12 cellular contexts compared by ENCODE assay signal in the genomic region with DNA sequence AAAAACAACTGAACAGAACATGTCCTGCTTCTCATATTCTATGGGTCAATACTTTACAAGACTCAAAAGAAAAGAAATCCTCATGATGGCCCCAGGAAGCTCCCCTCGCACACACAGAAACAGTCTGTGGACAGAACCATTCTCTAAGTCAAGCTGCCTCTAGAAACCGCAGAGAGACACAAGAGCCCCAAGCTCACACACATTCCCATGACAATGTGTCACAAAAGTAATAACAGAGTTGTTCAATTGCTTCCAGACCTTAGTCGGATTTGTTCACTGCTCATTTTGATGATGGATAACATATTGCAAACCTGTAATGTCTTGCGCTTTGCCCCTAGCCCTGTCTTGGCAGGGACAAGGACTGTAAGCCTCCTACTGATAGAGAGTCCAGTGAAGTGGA.
DNase-seq lines count a peak whose midpoint lies in the region; ATAC-seq, FAIRE-seq and TF ChIP-seq lines count a peak whose summit lies in the region.
"Had no signal": no experiment of that assay in that cellular context is flagged by ENCODE, and none has a peak within 500 bp of the region (broad histone marks: within the 10 kb centered on the region; RNA-seq: fewer than 3 reads in every experiment).

No MANE protein-coding gene starts in this region.

- TF ChIP-seq CTCF in spleen (IDR thresholded peaks at IDR 0.05 in 8 of 11, conservative IDR thresholded peaks at IDR 0.05 in 3 of 11): no peak

- H3K4me3 ChIP-seq in adipocyte (ENCODE audit: low read length): peak overlapping the region; percentile 47
- no peak overlapping the region for H3K4me3 ChIP-seq in right cardiac atrium (ENCODE audit: low read length)
- no peak overlapping the region for H3K4me3 ChIP-seq in spleen

- H3K27me3 ChIP-seq in adipocyte (replicated peaks; ENCODE audit: control insufficient read depth, insufficient read depth, low read length) (no peaks in the 10 kb centered on the region), right cardiac atrium (ENCODE audit: control insufficient read depth, insufficient read depth) (no peaks in the 10 kb centered on the region), spleen (replicated peaks in 1 of 7) (no peaks in the 10 kb centered on the region)

- TF ChIP-seq POLR2A in spleen (IDR thresholded peaks at IDR 0.05): no peak

- intact Hi-C loops in right cardiac atrium (cut with DNase I): no loop called here
- intact Hi-C loops in spleen (cut with DNase I; ENCODE audit: low total_unique reads): no loop called here

- ATAC-seq in right cardiac atrium (no peak), GM21529 (IDR thresholded peaks at IDR 0.05; ENCODE audit: unreplicated experiment) (no peak)

- WGBS in right cardiac atrium: 79% methylated on average over 4 of the region's 4 CpGs
- WGBS in spleen, 5 donors: 73 to 83% (median 76%) methylated on average over 4 of the region's 4 CpGs

- H3K4me1 ChIP-seq in adipocyte (ENCODE audit: control insufficient read depth, insufficient read depth, low read length): peaks cover 51% of the 10 kb centered on the region
- H3K4me1 ChIP-seq in right cardiac atrium (ENCODE audit: control insufficient read depth, insufficient read depth, low read length): peaks cover 14% of the 10 kb centered on the region
- peaks cover 0 to 16% (median 2%) of the 10 kb centered on the region in 6 donors for H3K4me1 ChIP-seq in spleen

- H3K27ac ChIP-seq in right cardiac atrium (ENCODE audit: low read length) (peak overlapping the region; percentile 66), spleen (peak overlapping the region in 2 of 8 donors; percentile 16 to 29)

- DNase-seq in GM03348 (ENCODE audit: low spot score) (peak; percentile 49), adipocyte (ENCODE audit: low read depth) (peak; percentile 78), right cardiac atrium (no peak), spleen (peak; percentile 15), NCI-H2227 (lab: John Stamatoyannopoulos, UW; ENCODE audit: unreplicated experiment) (no peak), HTR-8/SVneo (ENCODE audit: insufficient read length, low spot score) (no peak), 8988T (no peak)
- DNase-seq: H7, Karpas-422, OCI-M1 had no signal

- H3K36me3 ChIP-seq in adipocyte (ENCODE audit: control insufficient read depth, insufficient read depth, low read length, severe bottlenecking) (peaks cover 23% of the 10 kb centered on the region), spleen (peaks cover 0 to 23% (median under 1%) of the 10 kb centered on the region in 6 donors)

- peak overlapping the region; percentile 69 for H3K9ac ChIP-seq in adipocyte (ENCODE audit: low read length)

- no peak for FAIRE-seq in HTR-8/SVneo (lab: Jason Lieb, UNC)
- FAIRE-seq: islet of Langerhans had no signal

- H3K9me3 ChIP-seq in adipocyte (ENCODE audit: control insufficient read depth, low read length) (no peaks in the 10 kb centered on the region), right cardiac atrium (ENCODE audit: control insufficient read depth, low read length) (no peaks in the 10 kb centered on the region), spleen (no peaks in the 10 kb centered on the region)

Comparison
In these comparisons a context has a peak if more than half of its experiments do, and no peak if none do; other contexts are left out.
1. DNase-seq: peak in GM03348 (single experiment), adipocyte (single experiment) and spleen (single experiment); none in right cardiac atrium (0 of 3), NCI-H2227 (single experiment), HTR-8/SVneo (single experiment) and 8988T (single experiment).